Comparison of ENCODE assay signal across 16 cellular contexts in the genomic region with DNA sequence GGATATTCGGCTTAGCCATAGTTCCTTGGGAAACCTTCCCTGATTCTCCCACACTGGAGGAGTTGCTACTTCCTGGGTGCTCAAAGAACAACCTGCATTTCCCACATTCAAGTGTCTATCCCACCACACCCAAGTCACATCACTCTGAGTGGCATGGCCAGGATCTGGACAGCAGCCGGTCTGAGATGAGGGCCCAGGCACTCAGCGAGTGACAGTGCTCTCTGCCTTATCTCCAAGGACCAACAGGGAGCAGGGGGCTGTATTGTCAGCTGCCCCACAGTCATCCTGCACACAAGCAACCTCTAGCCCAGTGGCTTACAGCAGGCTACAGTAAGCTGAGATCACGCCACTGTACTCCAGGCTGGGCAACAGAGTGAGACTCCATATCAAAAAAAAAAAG. TPM values are rescaled to one million over a fixed set of nuclear protein-coding genes. Genes with fewer than 3 reads are reported as not detected.
"Had no signal": no experiment of that assay in that cellular context is flagged by ENCODE, and none has a peak within 500 bp of the region (broad histone marks: within the 10 kb centered on the region; RNA-seq: fewer than 3 reads in every experiment).

No MANE protein-coding gene starts in this region.

- H3K36me3 Mint-ChIP-seq: activated naive CD4-positive, alpha-beta T cell treated with anti-CD3 and anti-CD28 coated beads, Interleukin-2, amount 50 U/mL, for 24 hours had no signal

- H3K4me3 Mint-ChIP-seq: activated CD4-positive, alpha-beta T cell treated with anti-CD3 and anti-CD28 coated beads for 36 hours; activated naive CD4-positive, alpha-beta T cell treated with anti-CD3 and anti-CD28 coated beads, Interleukin-2, amount 50 U/mL, for 24 hours; activated T-helper 1 cell treated with anti-CD3 and anti-CD28 coated beads, Interleukin-12 subunit alpha, Interleukin-12 subunit beta, Interleukin-2, Interleukin-4 antibody, amounts not matched to agents 30 ng/mL and 10 ng/mL and 1 ng/mL, durations not matched to agents 14 hours and 24 hours and 36 hours had no signal

- H3K4me1 ChIP-seq: breast epithelium had no signal

- H3K4me2 ChIP-seq: PC-9 had no signal

- H3K9me3 ChIP-seq: breast epithelium had no signal

- H3K4me1 Mint-ChIP-seq: activated CD4-positive, alpha-beta T cell treated with anti-CD3 and anti-CD28 coated beads for 36 hours; activated naive CD4-positive, alpha-beta T cell treated with anti-CD3 and anti-CD28 coated beads, Interleukin-2, amount 50 U/mL, for 24 hours had no signal

- H3K4me3 ChIP-seq: breast epithelium, PC-9 had no signal

- DNase-seq: activated effector memory CD4-positive, alpha-beta T cell treated with Interleukin-2 at 50 U/mL for 16 hours; activated naive CD4-positive, alpha-beta T cell; activated T-cell treated with anti-CD3 and anti-CD28 coated beads, Interleukin-2, amount 50 U/mL, for 1 hour; aorta; central memory CD4-positive, alpha-beta T cell; NCI-H187 treated with DMSO at 0.1 percent for 48 hours; NCI-H2081 treated with DMSO at 0.1 percent for 48 hours; SIG-M5 had no signal

- H2AFZ ChIP-seq: PC-9 had no signal

- ATAC-seq: activated CD4-positive, alpha-beta T cell treated with anti-CD3 and anti-CD28 coated beads for 36 hours had no signal

- H3K36me3 ChIP-seq: breast epithelium, WERI-Rb-1 had no signal

- H3K27ac ChIP-seq: breast epithelium, PC-9, WERI-Rb-1 had no signal

- H3K9me3 Mint-ChIP-seq: activated naive CD4-positive, alpha-beta T cell treated with anti-CD3 and anti-CD28 coated beads, Interleukin-2, amount 50 U/mL, for 24 hours had no signal

- H3K27ac Mint-ChIP-seq: activated CD4-positive, alpha-beta T cell treated with anti-CD3 and anti-CD28 coated beads for 36 hours; activated naive CD4-positive, alpha-beta T cell treated with anti-CD3 and anti-CD28 coated beads, Interleukin-2, amount 50 U/mL, for 24 hours; activated T-helper 1 cell treated with anti-CD3 and anti-CD28 coated beads, Interleukin-12 subunit alpha, Interleukin-12 subunit beta, Interleukin-2, Interleukin-4 antibody, amounts not matched to agents 30 ng/mL and 10 ng/mL and 1 ng/mL, durations not matched to agents 14 hours and 24 hours and 36 hours had no signal

RNA-seq across cellular contexts. Expression of a gene that starts 16.1 kb away (rescaled TPM):
- total RNA-seq: activated CD4-positive, alpha-beta T cell treated with anti-CD3 and anti-CD28 coated beads for 36 hours; activated T-helper 1 cell treated with anti-CD3 and anti-CD28 coated beads, Interleukin-12 subunit alpha, Interleukin-12 subunit beta, Interleukin-2, Interleukin-4 antibody, amounts not matched to agents 30 ng/mL and 10 ng/mL and 1 ng/mL, durations not matched to agents 14 hours and 24 hours and 36 hours; aorta; breast epithelium; chondrocyte; PC-9; T-helper 2 cell treated with Interferon-gamma antibody and Interleukin-4, amounts not matched to agents 100 ng/mL and 5 ng/mL, for 36 hours had no signal
- polyA plus RNA-seq: aorta had no signal

RNA-seq across cellular contexts. Expression of a gene that starts 19.8 kb away (rescaled TPM):
- total RNA-seq: activated CD4-positive, alpha-beta T cell treated with anti-CD3 and anti-CD28 coated beads for 36 hours; aorta; breast epithelium; chondrocyte; PC-9 had no signal
- polyA plus RNA-seq: aorta had no signal
